ENCODE assay signal across 23 cellular contexts in genomic region chr3:12907729-12908128, GRCh38.
"Had no signal": no experiment of that assay in that cellular context is flagged by ENCODE, and none has a peak within 500 bp of the region (broad histone marks: within the 10 kb centered on the region; RNA-seq: fewer than 3 reads in every experiment).

No MANE protein-coding gene starts in this region.

- H3K4me3 ChIP-seq: mucosa of descending colon, ovary, prostate gland, testis, transverse colon, uterus had no signal

- H3K27me3 ChIP-seq: ovary, testis, transverse colon, uterus had no signal

- H3K27ac ChIP-seq: ovary, prostate gland, testis, transverse colon, uterus had no signal

- DNase-seq: activated CD4-positive, alpha-beta memory T cell treated with anti-CD3 and anti-CD28 coated beads, Interleukin-2, amount 10 ng/mL, durations not matched to agents 7 days and 5 days; activated CD4-positive, alpha-beta T cell treated with anti-CD3 and anti-CD28 coated beads for 1 hour; activated CD4-positive, alpha-beta T cell treated with anti-CD3 and anti-CD28 coated beads, Interleukin-2, amount 10 ng/mL, durations not matched to agents 7 days and 5 days; activated CD8-positive, alpha-beta memory T cell treated with anti-CD3 and anti-CD28 coated beads, Interleukin-2, amount 50 U/mL, for 48 hours; activated gamma-delta T cell treated with Interleukin-2 at 50 U/mL for 16 hours; activated T-cell treated with anti-CD3 and anti-CD28 coated beads, Interleukin-2, amount 50 U/mL, for 4 hours; islet precursor cell; left ventricle myocardium superior; ovary; retina; stimulated activated CD4-positive, alpha-beta T cell treated with anti-CD3 and anti-CD28 coated beads, Interleukin-15, amount 100 ng/mL, for 24 hours; stimulated activated CD4-positive, alpha-beta T cell treated with anti-CD3 and anti-CD28 coated beads, Interleukin-2, amount 100 ng/mL, for 24 hours; stimulated activated naive CD8-positive, alpha-beta T cell treated with anti-CD3 and anti-CD28 coated beads, Interleukin-15, Interleukin-2, amounts not matched to agents 100 U/mL and 50 U/mL, for 24 hours; SW 1271; testis; transverse colon; uterus had no signal

- FAIRE-seq: bronchial epithelial cell, frontal cortex had no signal

- H3K36me3 ChIP-seq: ovary, uterus had no signal

- H3K4me1 ChIP-seq: prostate gland, transverse colon, uterus had no signal

- ATAC-seq: activated T-cell treated with anti-CD3 and anti-CD28 coated beads, Interleukin-2, amount 50 U/mL, for 4 hours; activated T-helper 17 cell treated with anti-CD3 and anti-CD28 coated beads, Interleukin-2, amount 50 U/mL, for 72 hours; left ventricle myocardium superior; mucosa of descending colon; natural killer cell treated with Interleukin-12 subunit alpha and Interleukin-12 subunit beta and Interleukin-15 and Interleukin-18, amount 100 ng/mL, for 72 hours; stimulated activated naive CD8-positive, alpha-beta T cell treated with anti-CD3 and anti-CD28 coated beads, Interleukin-15, Interleukin-2, amounts not matched to agents 100 U/mL and 50 U/mL, for 24 hours had no signal

- H3K9me3 ChIP-seq: mucosa of descending colon, ovary, prostate gland, testis, transverse colon, uterus had no signal
